In genomic region chr5:159933531-159934485, GRCh38 we compare ENCODE assay signal across 24 cellular contexts. TPM values are rescaled to one million over a fixed set of nuclear protein-coding genes. Genes with fewer than 3 reads are reported as not detected.
DNase-seq lines count a peak whose midpoint lies in the region; ATAC-seq and TF ChIP-seq lines count a peak whose summit lies in the region.
"Had no signal": no experiment of that assay in that cellular context is flagged by ENCODE, and none has a peak within 500 bp of the region (broad histone marks: within the 10 kb centered on the region; RNA-seq: fewer than 3 reads in every experiment).

No MANE protein-coding gene starts in this region.

- no peaks in the 10 kb centered on the region for H4K20me1 ChIP-seq in DND-41 (ENCODE audit: insufficient read depth, low read length)

- H3K4me3 ChIP-seq in DND-41 (ENCODE audit: low read depth in 1 of 2, low read length in 2 of 2) (no peak overlapping the region), right cardiac atrium (ENCODE audit: low read length) (no peak overlapping the region)
- H3K4me3 ChIP-seq: left lung, tibial artery had no signal

- H3K36me3 Mint-ChIP-seq in T-helper 2 cell treated with Interferon-gamma antibody and Interleukin-4, amounts not matched to agents 5 μg/mL and 100 μg/mL, for 36 hours (ENCODE audit: low read depth): no peaks in the 10 kb centered on the region
- no peaks in the 10 kb centered on the region for H3K36me3 Mint-ChIP-seq in nephron progenitor cell (ENCODE audit: low read depth)
- no peaks in the 10 kb centered on the region for H3K36me3 Mint-ChIP-seq in activated T-helper 1 cell treated with anti-CD3 and anti-CD28 coated beads, Interleukin-12 subunit alpha, Interleukin-12 subunit beta, Interleukin-2, Interleukin-4 antibody, amounts not matched to agents 30 ng/mL and 10 ng/mL and 1 ng/mL, durations not matched to agents 14 hours and 24 hours and 36 hours (ENCODE audit: low read depth)
- H3K36me3 Mint-ChIP-seq: stimulated activated memory B cell treated with anti-CD40 and anti-IgM and Interleukin-4, amounts not matched to agents 10 μg/mL and 1 μg/mL and 100 μg/mL, for 72 hours; T-cell had no signal

- H3K27me3 ChIP-seq in DND-41 (ENCODE audit: insufficient read depth, low read length, poor library complexity) (no peaks in the 10 kb centered on the region), right cardiac atrium (ENCODE audit: control insufficient read depth, insufficient read depth) (no peaks in the 10 kb centered on the region)
- H3K27me3 ChIP-seq: left lung, tibial artery had no signal

- H3K27ac Mint-ChIP-seq in T-helper 2 cell treated with Interferon-gamma antibody and Interleukin-4, amounts not matched to agents 5 μg/mL and 100 μg/mL, for 36 hours: no peak overlapping the region
- H3K27ac Mint-ChIP-seq in nephron progenitor cell: peak overlapping the region; percentile 73
- H3K27ac Mint-ChIP-seq in activated T-helper 1 cell treated with anti-CD3 and anti-CD28 coated beads, Interleukin-12 subunit alpha, Interleukin-12 subunit beta, Interleukin-2, Interleukin-4 antibody, amounts not matched to agents 30 ng/mL and 10 ng/mL and 1 ng/mL, durations not matched to agents 14 hours and 24 hours and 36 hours: no peak overlapping the region
- H3K27ac Mint-ChIP-seq: stimulated activated memory B cell treated with anti-CD40 and anti-IgM and Interleukin-4, amounts not matched to agents 10 μg/mL and 1 μg/mL and 100 μg/mL, for 72 hours; T-cell had no signal

- peak; percentile 16 for DNase-seq in DND-41
- peak; percentile 6 for DNase-seq in T-helper 2 cell treated with Interferon-gamma antibody and Interleukin-4, amounts not matched to agents 5 μg/mL and 100 μg/mL, for 36 hours (ENCODE audit: low spot score)
- no peak for DNase-seq in right cardiac atrium
- DNase-seq in nephron progenitor cell: no peak
- no peak for DNase-seq in activated T-helper 1 cell treated with anti-CD3 and anti-CD28 coated beads, Interleukin-12 subunit alpha, Interleukin-12 subunit beta, Interleukin-2, Interleukin-4 antibody, amounts not matched to agents 30 ng/mL and 10 ng/mL and 1 ng/mL, durations not matched to agents 14 hours and 24 hours and 36 hours (ENCODE audit: low spot score)
- no peak for DNase-seq in COR-L47 (lab: John Stamatoyannopoulos, UW)
- no peak for DNase-seq in activated naive CD4-positive, alpha-beta T cell (lab: John Stamatoyannopoulos, UW)
- DNase-seq: activated CD4-positive, alpha-beta T cell treated with anti-CD3 and anti-CD28 coated beads for 4 hours; activated CD8-positive, alpha-beta memory T cell treated with anti-CD3 and anti-CD28 coated beads, Interleukin-2, amount 50 U/mL, for 48 hours; activated effector memory CD4-positive, alpha-beta T cell treated with Interleukin-2 at 50 U/mL for 16 hours; aorta; DMS79 treated with DMSO at 0.1 percent for 48 hours; effector memory CD4-positive, alpha-beta T cell; glutamatergic neuron; H7; KG1; left lung; MV-4-11; NCI-H1694 treated with DMSO at 0.1 percent for 48 hours; SHP77 treated with DMSO at 0.1 percent for 48 hours; tibial artery had no signal

- H3K4me1 Mint-ChIP-seq in T-helper 2 cell treated with Interferon-gamma antibody and Interleukin-4, amounts not matched to agents 5 μg/mL and 100 μg/mL, for 36 hours (ENCODE audit: low read depth): peaks cover 1% of the 10 kb centered on the region
- peaks cover 25% of the 10 kb centered on the region for H3K4me1 Mint-ChIP-seq in nephron progenitor cell
- H3K4me1 Mint-ChIP-seq in activated T-helper 1 cell treated with anti-CD3 and anti-CD28 coated beads, Interleukin-12 subunit alpha, Interleukin-12 subunit beta, Interleukin-2, Interleukin-4 antibody, amounts not matched to agents 30 ng/mL and 10 ng/mL and 1 ng/mL, durations not matched to agents 14 hours and 24 hours and 36 hours (ENCODE audit: low read depth): peaks cover 8% of the 10 kb centered on the region
- H3K4me1 Mint-ChIP-seq: stimulated activated memory B cell treated with anti-CD40 and anti-IgM and Interleukin-4, amounts not matched to agents 10 μg/mL and 1 μg/mL and 100 μg/mL, for 72 hours had no signal

- TF ChIP-seq CTCF in DND-41 (IDR thresholded peaks at IDR 0.05; ENCODE audit: borderline replicate concordance, extremely low read depth, low read length, poor library complexity, severe bottlenecking) (no peak), nephron progenitor cell (IDR thresholded peaks at IDR 0.05) (no peak)

- WGBS in right cardiac atrium: 62% methylated on average over 10 of the region's 10 CpGs

- H3K79me2 ChIP-seq in DND-41 (ENCODE audit: insufficient read depth, low read length): no peaks in the 10 kb centered on the region

- ATAC-seq in DND-41 (ENCODE audit: insufficient read depth, low read depth): peak; percentile 79
- ATAC-seq in right cardiac atrium: peak; percentile 28 to 53
- ATAC-seq: left lung; sciatic nerve; stimulated activated memory B cell treated with anti-CD40 and anti-IgM and Interleukin-4, amounts not matched to agents 10 μg/mL and 1 μg/mL and 100 μg/mL, for 72 hours had no signal

- H3K36me3 ChIP-seq in DND-41 (ENCODE audit: insufficient read depth, low read length): no peaks in the 10 kb centered on the region
- H3K36me3 ChIP-seq: left lung, tibial artery had no signal

- no peak overlapping the region for H3K9ac ChIP-seq in DND-41 (ENCODE audit: low read depth, low read length)

- peaks cover 10% of the 10 kb centered on the region for H3K27me3 Mint-ChIP-seq in T-helper 2 cell treated with Interferon-gamma antibody and Interleukin-4, amounts not matched to agents 5 μg/mL and 100 μg/mL, for 36 hours (ENCODE audit: low read depth)
- H3K27me3 Mint-ChIP-seq in nephron progenitor cell (ENCODE audit: low read depth, poor library complexity): peaks cover 2% of the 10 kb centered on the region
- H3K27me3 Mint-ChIP-seq in activated T-helper 1 cell treated with anti-CD3 and anti-CD28 coated beads, Interleukin-12 subunit alpha, Interleukin-12 subunit beta, Interleukin-2, Interleukin-4 antibody, amounts not matched to agents 30 ng/mL and 10 ng/mL and 1 ng/mL, durations not matched to agents 14 hours and 24 hours and 36 hours (ENCODE audit: insufficient read depth): peaks cover 8% of the 10 kb centered on the region

- H3K4me1 ChIP-seq in DND-41 (ENCODE audit: insufficient read depth, low read length) (no peaks in the 10 kb centered on the region), right cardiac atrium (ENCODE audit: control insufficient read depth, insufficient read depth, low read length) (no peaks in the 10 kb centered on the region)
- H3K4me1 ChIP-seq: left lung had no signal

- no peak overlapping the region for H2AFZ ChIP-seq in DND-41 (ENCODE audit: low read depth, low read length)

- H3K27ac ChIP-seq in DND-41 (ENCODE audit: low read length) (no peak overlapping the region), right cardiac atrium (ENCODE audit: low read length) (no peak overlapping the region)
- H3K27ac ChIP-seq: left lung, tibial artery had no signal

- no peak overlapping the region for H3K4me3 Mint-ChIP-seq in T-helper 2 cell treated with Interferon-gamma antibody and Interleukin-4, amounts not matched to agents 5 μg/mL and 100 μg/mL, for 36 hours
- peak overlapping the region; percentile 12 for H3K4me3 Mint-ChIP-seq in nephron progenitor cell
- H3K4me3 Mint-ChIP-seq in activated T-helper 1 cell treated with anti-CD3 and anti-CD28 coated beads, Interleukin-12 subunit alpha, Interleukin-12 subunit beta, Interleukin-2, Interleukin-4 antibody, amounts not matched to agents 30 ng/mL and 10 ng/mL and 1 ng/mL, durations not matched to agents 14 hours and 24 hours and 36 hours: no peak overlapping the region
- H3K4me3 Mint-ChIP-seq: stimulated activated memory B cell treated with anti-CD40 and anti-IgM and Interleukin-4, amounts not matched to agents 10 μg/mL and 1 μg/mL and 100 μg/mL, for 72 hours; T-cell had no signal

- H3K4me2 ChIP-seq in DND-41 (ENCODE audit: insufficient read depth, low read length): no peak overlapping the region

- H3K9me3 ChIP-seq in DND-41 (ENCODE audit: insufficient read depth, low read length, severe bottlenecking) (no peaks in the 10 kb centered on the region), right cardiac atrium (ENCODE audit: control insufficient read depth, low read length) (no peaks in the 10 kb centered on the region)
- H3K9me3 ChIP-seq: left lung, tibial artery had no signal

- intact Hi-C loops in right cardiac atrium (cut with DNase I): no loop called here
- intact Hi-C loops in activated T-helper 1 cell treated with anti-CD3 and anti-CD28 coated beads, Interleukin-12 subunit alpha, Interleukin-12 subunit beta, Interleukin-2, Interleukin-4 antibody, amounts not matched to agents 30 ng/mL and 10 ng/mL and 1 ng/mL, durations not matched to agents 14 hours and 24 hours and 36 hours (cut with micrococcal nuclease): no loop called here

- no peaks in the 10 kb centered on the region for H3K9me3 Mint-ChIP-seq in T-helper 2 cell treated with Interferon-gamma antibody and Interleukin-4, amounts not matched to agents 5 μg/mL and 100 μg/mL, for 36 hours
- no peaks in the 10 kb centered on the region for H3K9me3 Mint-ChIP-seq in nephron progenitor cell
- no peaks in the 10 kb centered on the region for H3K9me3 Mint-ChIP-seq in activated T-helper 1 cell treated with anti-CD3 and anti-CD28 coated beads, Interleukin-12 subunit alpha, Interleukin-12 subunit beta, Interleukin-2, Interleukin-4 antibody, amounts not matched to agents 30 ng/mL and 10 ng/mL and 1 ng/mL, durations not matched to agents 14 hours and 24 hours and 36 hours
- H3K9me3 Mint-ChIP-seq: stimulated activated memory B cell treated with anti-CD40 and anti-IgM and Interleukin-4, amounts not matched to agents 10 μg/mL and 1 μg/mL and 100 μg/mL, for 72 hours; T-cell had no signal

RNA-seq across cellular contexts. Expression of gene ADRA1B, which starts 17.5 kb away (rescaled TPM):
- total RNA-seq in right cardiac atrium: 1 to 10 TPM; 2.0 to 3.6 (median 2.5) TPM
- polyA plus RNA-seq in right cardiac atrium: 1.3 TPM
- not detected in 2 replicates for total RNA-seq in activated T-helper 1 cell treated with anti-CD3 and anti-CD28 coated beads, Interleukin-12 subunit alpha, Interleukin-12 subunit beta, Interleukin-2, Interleukin-4 antibody, amounts not matched to agents 30 ng/mL and 10 ng/mL and 1 ng/mL, durations not matched to agents 14 hours and 24 hours and 36 hours

Comparison
In these comparisons a context has a peak if more than half of its experiments do, and no peak if none do; other contexts are left out.
1. DNase-seq: peak in DND-41 (single experiment) and T-helper 2 cell treated with Interferon-gamma antibody and Interleukin-4, amounts not matched to agents 5 μg/mL and 100 μg/mL, for 36 hours (single experiment); none in right cardiac atrium (0 of 3), nephron progenitor cell (single experiment), activated T-helper 1 cell treated with anti-CD3 and anti-CD28 coated beads, Interleukin-12 subunit alpha, Interleukin-12 subunit beta, Interleukin-2, Interleukin-4 antibody, amounts not matched to agents 30 ng/mL and 10 ng/mL and 1 ng/mL, durations not matched to agents 14 hours and 24 hours and 36 hours (single experiment), COR-L47 (single experiment) and activated naive CD4-positive, alpha-beta T cell (0 of 4).